Comparison of ENCODE assay signal across 11 cellular contexts in genomic region chr17:64017381-64017980, GRCh38. TPM values are rescaled to one million over a fixed set of nuclear protein-coding genes. Genes with fewer than 3 reads are reported as not detected.
DNase-seq lines count a peak whose midpoint lies in the region; ATAC-seq and TF ChIP-seq lines count a peak whose summit lies in the region.
"Had no signal": no experiment of that assay in that cellular context is flagged by ENCODE, and none has a peak within 500 bp of the region (broad histone marks: within the 10 kb centered on the region; RNA-seq: fewer than 3 reads in every experiment).

No MANE protein-coding gene starts in this region.

- CTCF ChIA-PET in activated CD4-positive, alpha-beta T cell treated with anti-CD3 and anti-CD28 coated beads, Interleukin-2, amount 10 ng/mL, durations not matched to agents 7 days and 5 days (lab: Charles Lee) = interaction anchor here (0.6 to 2.2 kb wide), 9 partner anchors 8 to 116 kb away, joined by 3 to 18 read pairs (median 3); no protein-coding TSS in a partner anchor

- ATAC-seq in gastrocnemius medialis (no peak), gastroesophageal sphincter (no peak)

- H3K27ac Mint-ChIP-seq in activated CD4-positive, alpha-beta T cell treated with anti-CD3 and anti-CD28 coated beads, Interleukin-2, amount 10 ng/mL, durations not matched to agents 7 days and 5 days = peak overlapping the region; percentile 90

- H3K4me1 ChIP-seq in gastrocnemius medialis (peaks cover 0 to 3% of the 10 kb centered on the region in 2 donors), gastroesophageal sphincter (no peaks in the 10 kb centered on the region)

- whole genome bisulfite sequencing in gastroesophageal sphincter (ENCODE audit: low coverage in 1 of 2), 2 donors = 75 to 83% methylated on average over 2 of the region's 2 CpGs

- peaks cover 4% of the 10 kb centered on the region for H3K9me3 Mint-ChIP-seq in activated CD4-positive, alpha-beta T cell treated with anti-CD3 and anti-CD28 coated beads, Interleukin-2, amount 10 ng/mL, durations not matched to agents 7 days and 5 days

- POLR2A ChIA-PET in activated CD4-positive, alpha-beta T cell treated with anti-CD3 and anti-CD28 coated beads, Interleukin-2, amount 10 ng/mL, durations not matched to agents 7 days and 5 days (lab: Charles Lee) = no interaction called here

- H3K27me3 Mint-ChIP-seq in activated CD4-positive, alpha-beta T cell treated with anti-CD3 and anti-CD28 coated beads, Interleukin-2, amount 10 ng/mL, durations not matched to agents 7 days and 5 days = no peaks in the 10 kb centered on the region

- H3K4me3 ChIP-seq in gastrocnemius medialis (no peak overlapping the region), gastroesophageal sphincter (no peak overlapping the region)

- H3K4me1 Mint-ChIP-seq in activated CD4-positive, alpha-beta T cell treated with anti-CD3 and anti-CD28 coated beads, Interleukin-2, amount 10 ng/mL, durations not matched to agents 7 days and 5 days = peaks cover 69% of the 10 kb centered on the region

- in situ Hi-C loops in gastrocnemius medialis (cut with MboI; ENCODE audit: low sequenced_read_pairs in 4 of 4) = loop anchor here in 1 of 4 donors (10.0 kb wide), 1 partner anchor 93 kb away; no protein-coding TSS in a partner anchor

- H3K27me3 ChIP-seq in gastrocnemius medialis = no peaks in the 10 kb centered on the region
- peaks cover 8% of the 10 kb centered on the region for H3K27me3 ChIP-seq in gastroesophageal sphincter

- intact Hi-C loops in gastrocnemius medialis (cut with DNase I; ENCODE audit: low total_unique reads) = no loop called here

- TF ChIP-seq CTCF in gastrocnemius medialis (IDR thresholded peaks at IDR 0.05 in 4 of 5, conservative IDR thresholded peaks at IDR 0.05 in 1 of 5) (peak in 1 of 5 experiments; percentile 37), gastroesophageal sphincter (IDR thresholded peaks at IDR 0.05) (peak in 2 of 4 experiments; percentile 8 to 9)

- DNase-seq in activated CD4-positive, alpha-beta T cell treated with anti-CD3 and anti-CD28 coated beads, Interleukin-2, amount 10 ng/mL, durations not matched to agents 7 days and 5 days = no peak
- DNase-seq in activated CD4-positive, alpha-beta T cell treated with anti-CD3 and anti-CD28 coated beads for 48 hours = no peak
- DNase-seq in Kasumi-1 (lab: John Stamatoyannopoulos, UW) = peak; percentile 19 to 40
- DNase-seq in central memory CD4-positive, alpha-beta T cell = peak; percentile 24
- DNase-seq in gastrocnemius medialis = no peak
- DNase-seq in NCI-H2171 treated with DMSO at 0.1 percent for 48 hours (lab: John Stamatoyannopoulos, UW) = no peak
- DNase-seq in NCI-H146 (lab: John Stamatoyannopoulos, UW) = no peak
- DNase-seq: amniotic stem cell, GOT3 had no signal

- H3K36me3 Mint-ChIP-seq in activated CD4-positive, alpha-beta T cell treated with anti-CD3 and anti-CD28 coated beads, Interleukin-2, amount 10 ng/mL, durations not matched to agents 7 days and 5 days (ENCODE audit: low read depth) = peaks cover 35% of the 10 kb centered on the region

- peak overlapping the region; percentile 96 for H3K4me3 Mint-ChIP-seq in activated CD4-positive, alpha-beta T cell treated with anti-CD3 and anti-CD28 coated beads, Interleukin-2, amount 10 ng/mL, durations not matched to agents 7 days and 5 days

- H3K9me3 ChIP-seq in gastrocnemius medialis = no peaks in the 10 kb centered on the region
- H3K9me3 ChIP-seq in gastroesophageal sphincter = no peaks in the 10 kb centered on the region

- peak overlapping the region; percentile 28 to 82 (median 78) for H3K27ac ChIP-seq in gastrocnemius medialis
- H3K27ac ChIP-seq in gastroesophageal sphincter = no peak overlapping the region

- TF ChIP-seq EP300 in gastroesophageal sphincter (IDR thresholded peaks at IDR 0.05) = no peak

- TF ChIP-seq POLR2A in gastrocnemius medialis (IDR thresholded peaks at IDR 0.05) (no peak), gastroesophageal sphincter (IDR thresholded peaks at IDR 0.05) (no peak)

- no peaks in the 10 kb centered on the region for H3K36me3 ChIP-seq in gastrocnemius medialis
- no peaks in the 10 kb centered on the region for H3K36me3 ChIP-seq in gastroesophageal sphincter

RNA-seq across cellular contexts. Expression of gene ICAM2, which starts 3.0 kb away (rescaled TPM):
- 100 to 1,000 TPM; 113 to 116 TPM for total RNA-seq in activated CD4-positive, alpha-beta T cell treated with anti-CD3 and anti-CD28 coated beads, Interleukin-2, amount 10 ng/mL, durations not matched to agents 7 days and 5 days
- total RNA-seq in gastrocnemius medialis (10 to 100 TPM; 39.7 to 82.4 (median 56.3) TPM), gastroesophageal sphincter (10 to 100 TPM in 3 of 4 donors, 1 to 10 TPM in 1; 7.2 to 71.1 (median 36.7) TPM)

RNA-seq across cellular contexts. Expression of gene PRR29, which starts 19.3 kb away (rescaled TPM):
- 1 to 10 TPM; 3.8 TPM for total RNA-seq in activated CD4-positive, alpha-beta T cell treated with anti-CD3 and anti-CD28 coated beads, Interleukin-2, amount 10 ng/mL, durations not matched to agents 7 days and 5 days
- total RNA-seq in gastrocnemius medialis (under 1 TPM in 1 of 4 donors, not detected in 3; 0.13 TPM), gastroesophageal sphincter (1 to 10 TPM in 1 of 4 donors, under 1 TPM in 2, not detected in 1; 0.23 to 1.1 (median 0.57) TPM)

RNA-seq across cellular contexts. Expression of gene SCN4A, which starts 44.8 kb away (rescaled TPM):
- total RNA-seq in activated CD4-positive, alpha-beta T cell treated with anti-CD3 and anti-CD28 coated beads, Interleukin-2, amount 10 ng/mL, durations not matched to agents 7 days and 5 days = under 1 TPM; 0.04 to 0.17 TPM
- total RNA-seq in gastrocnemius medialis = 100 to 1,000 TPM in 1 of 4 donors, 10 to 100 TPM in 3; 45.3 to 107 (median 69.1) TPM
- total RNA-seq in gastroesophageal sphincter = under 1 TPM; 0.15 to 0.47 (median 0.35) TPM
- total RNA-seq: glomerular endothelial cell had no signal

Comparison
In these comparisons a context has a peak if more than half of its experiments do, and no peak if none do; other contexts are left out.
1. DNase-seq: peak in Kasumi-1 (2 of 2) and central memory CD4-positive, alpha-beta T cell (single experiment); none in activated CD4-positive, alpha-beta T cell treated with anti-CD3 and anti-CD28 coated beads, Interleukin-2, amount 10 ng/mL, durations not matched to agents 7 days and 5 days (single experiment), activated CD4-positive, alpha-beta T cell treated with anti-CD3 and anti-CD28 coated beads for 48 hours (single experiment), gastrocnemius medialis (0 of 2), NCI-H2171 treated with DMSO at 0.1 percent for 48 hours (single experiment) and NCI-H146 (single experiment).
2. H3K27ac ChIP-seq: peak in gastrocnemius medialis (4 of 4); none in gastroesophageal sphincter (0 of 4).
3. RNA of gene SCN4A, which starts 44.8 kb away (total RNA-seq): 45.3 to 107 TPM in gastrocnemius medialis; 0.15 to 0.47 TPM in gastroesophageal sphincter and 0.04 to 0.17 TPM in activated CD4-positive, alpha-beta T cell treated with anti-CD3 and anti-CD28 coated beads, Interleukin-2, amount 10 ng/mL, durations not matched to agents 7 days and 5 days; every median in the first group is over 10 times any median in the second.